Comparison of ENCODE assay signal across 2 cellular contexts in genomic region chr3:162718697-162719096, GRCh38.
TF ChIP-seq lines count a peak whose summit lies in the region.

No MANE protein-coding gene starts in this region.

TF ChIP-seq in A549, 52 proteins besides CTCF, POLR2A, EP300 and RAD21:
- no peak for TF ChIP-seq HES2 (IDR thresholded peaks at IDR 0.05)
TF ChIP-seq in A549: peak in this region for 0.

TF ChIP-seq in IMR-90, 13 proteins besides CTCF, POLR2A, EP300 and RAD21:
- TF ChIP-seq, protein P1, sequence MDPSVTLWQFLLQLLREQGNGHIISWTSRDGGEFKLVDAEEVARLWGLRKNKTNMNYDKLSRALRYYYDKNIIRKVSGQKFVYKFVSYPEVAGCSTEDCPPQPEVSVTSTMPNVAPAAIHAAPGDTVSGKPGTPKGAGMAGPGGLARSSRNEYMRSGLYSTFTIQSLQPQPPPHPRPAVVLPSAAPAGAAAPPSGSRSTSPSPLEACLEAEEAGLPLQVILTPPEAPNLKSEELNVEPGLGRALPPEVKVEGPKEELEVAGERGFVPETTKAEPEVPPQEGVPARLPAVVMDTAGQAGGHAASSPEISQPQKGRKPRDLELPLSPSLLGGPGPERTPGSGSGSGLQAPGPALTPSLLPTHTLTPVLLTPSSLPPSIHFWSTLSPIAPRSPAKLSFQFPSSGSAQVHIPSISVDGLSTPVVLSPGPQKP (IDR thresholded peaks at IDR 0.05; ENCODE audit: borderline replicate concordance, low read depth, low read length), result no peak
- TF ChIP-seq MXI1 (IDR thresholded peaks at IDR 0.05; ENCODE audit: borderline replicate concordance, low read depth, low read length), result no peak
- no peak for TF ChIP-seq MAFK (IDR thresholded peaks at IDR 0.05; ENCODE audit: low read depth, low read length)
- no peak for TF ChIP-seq SMC3 (IDR thresholded peaks at IDR 0.05; ENCODE audit: low read depth, low read length)
- no peak for TF ChIP-seq RFX5 (IDR thresholded peaks at IDR 0.05; ENCODE audit: low read depth, low read length)
- TF ChIP-seq RCOR1 (IDR thresholded peaks at IDR 0.05; ENCODE audit: insufficient replicate concordance, low read length), result no peak
- no peak for TF ChIP-seq FOS (IDR thresholded peaks at IDR 0.05; ENCODE audit: low read depth, low read length)
